In the genomic region with DNA sequence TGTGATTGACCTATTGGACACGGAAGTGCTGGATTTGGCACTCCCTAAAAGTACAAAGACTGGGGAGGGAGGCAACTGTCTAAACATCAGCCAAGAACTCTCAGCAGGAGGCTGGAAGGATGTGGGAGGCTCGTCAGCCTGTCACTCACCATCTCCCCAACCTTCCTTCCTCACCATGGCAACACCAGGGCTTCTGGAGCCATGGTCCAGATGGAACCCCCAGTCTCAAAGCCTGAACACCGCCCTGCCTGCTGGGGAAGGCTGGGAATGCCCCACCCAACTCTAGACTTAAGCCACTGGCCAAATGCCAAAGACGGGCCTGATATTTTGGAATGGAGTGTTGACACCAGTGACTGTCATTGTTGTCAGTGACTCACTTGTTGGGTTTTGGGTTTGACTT, we compare ENCODE assay signal across 14 cellular contexts. TPM values are rescaled to one million over a fixed set of nuclear protein-coding genes. Genes with fewer than 3 reads are reported as not detected.
DNase-seq lines count a peak whose midpoint lies in the region; ATAC-seq and TF ChIP-seq lines count a peak whose summit lies in the region.
"Had no signal": no experiment of that assay in that cellular context is flagged by ENCODE, and none has a peak within 500 bp of the region (broad histone marks: within the 10 kb centered on the region; RNA-seq: fewer than 3 reads in every experiment).

No MANE protein-coding gene starts in this region.

- H3K27ac ChIP-seq in heart right ventricle (peak overlapping the region in 6 of 10 donors; percentile 13 to 80 (median 58)), mesenchymal stem cell (ENCODE audit: low read length, poor library complexity, severe bottlenecking) (no peak overlapping the region)
- H3K27ac ChIP-seq: ovary, testis had no signal

- no peak overlapping the region for H3K14ac ChIP-seq in mesenchymal stem cell (ENCODE audit: low read length in 2 of 2)

- no peak overlapping the region for H2BK5ac ChIP-seq in mesenchymal stem cell (ENCODE audit: low read depth, low read length, poor library complexity, severe bottlenecking)

- H3K9me3 ChIP-seq in heart right ventricle (no peaks in the 10 kb centered on the region), mesenchymal stem cell (ENCODE audit: control insufficient read depth, low read length) (no peaks in the 10 kb centered on the region)
- H3K9me3 ChIP-seq: BE2C, ovary, testis had no signal

- no peak for TF ChIP-seq CTCF in heart right ventricle (IDR thresholded peaks at IDR 0.05)

- no peak overlapping the region for H2BK15ac ChIP-seq in mesenchymal stem cell (ENCODE audit: low read depth, poor library complexity, severe bottlenecking)

- WGBS in heart right ventricle, 2 donors = 46 to 49% methylated on average over 4 of the region's 4 CpGs
- WGBS in mesenchymal stem cell = 93% methylated on average over 4 of the region's 4 CpGs

- no peak overlapping the region for H3K4me2 ChIP-seq in mesenchymal stem cell (ENCODE audit: low read length, poor library complexity, severe bottlenecking)

- no peak overlapping the region for H3K18ac ChIP-seq in mesenchymal stem cell (ENCODE audit: low read depth in 1 of 2, low read length in 2 of 2)

- H3K27me3 ChIP-seq in heart right ventricle = no peaks in the 10 kb centered on the region
- peaks cover 0 to 4% of the 10 kb centered on the region in 2 experiments for H3K27me3 ChIP-seq in mesenchymal stem cell (ENCODE audit: control insufficient read depth in 1 of 2, insufficient read depth in 1 of 2, low read length in 2 of 2)
- H3K27me3 ChIP-seq: BE2C, dorsolateral prefrontal cortex, ovary, testis had no signal

- ATAC-seq in heart right ventricle = peak in 1 of 8 donors; percentile 14
- ATAC-seq in Right ventricle myocardium inferior = no peak
- ATAC-seq in HG03378 (IDR thresholded peaks at IDR 0.05; ENCODE audit: unreplicated experiment) = no peak

- H4K91ac ChIP-seq in mesenchymal stem cell (ENCODE audit: low read length) = peak overlapping the region; percentile 15

- H2BK120ac ChIP-seq in mesenchymal stem cell (ENCODE audit: low read depth, low read length) = no peak overlapping the region

- no peaks in the 10 kb centered on the region for H3K79me1 ChIP-seq in mesenchymal stem cell (replicated peaks; ENCODE audit: low read length, poor library complexity, severe bottlenecking)

- no peak overlapping the region for H4K8ac ChIP-seq in mesenchymal stem cell (ENCODE audit: low read length)

- no peak overlapping the region for H2AK5ac ChIP-seq in mesenchymal stem cell (ENCODE audit: low read length, severe bottlenecking)

- H2BK12ac ChIP-seq in mesenchymal stem cell (ENCODE audit: low read length in 2 of 2) = no peak overlapping the region

- DNase-seq in heart right ventricle (no peak), Right ventricle myocardium inferior (ENCODE audit: missing footprints) (no peak), astrocyte of the hippocampus (ENCODE audit: low read depth, low spot score) (peak; percentile 16), mesenchymal stem cell (no peak), RKO (ENCODE audit: low spot score) (no peak), NOMO-1 (lab: John Stamatoyannopoulos, UW; ENCODE audit: unreplicated experiment in 2 of 2) (no peak), NOMO-1 treated with DMSO at 0.1 percent for 48 hours (lab: John Stamatoyannopoulos, UW; ENCODE audit: unreplicated experiment) (no peak)
- DNase-seq: activated CD4-positive, alpha-beta T cell treated with anti-CD3 and anti-CD28 coated beads for 48 hours; BE2C; DND-41; testis had no signal

- H3K36me3 ChIP-seq in heart right ventricle (no peaks in the 10 kb centered on the region), mesenchymal stem cell (ENCODE audit: control insufficient read depth in 1 of 2, insufficient read depth in 2 of 2, low read depth in 1 of 2, low read length in 2 of 2) (no peaks in the 10 kb centered on the region)
- H3K36me3 ChIP-seq: BE2C, ovary had no signal

- H3K23ac ChIP-seq in mesenchymal stem cell (ENCODE audit: low read length in 2 of 2) = no peak overlapping the region

- no peak overlapping the region for H3K4ac ChIP-seq in mesenchymal stem cell (ENCODE audit: low read depth in 1 of 2, low read length in 2 of 2)

- peaks cover 10 to 47% (median 34%) of the 10 kb centered on the region in 9 donors for H3K4me1 ChIP-seq in heart right ventricle
- H3K4me1 ChIP-seq in mesenchymal stem cell (ENCODE audit: control insufficient read depth, insufficient read depth, low read depth, low read length) = peaks cover 3% of the 10 kb centered on the region
- H3K4me1 ChIP-seq: BE2C had no signal

- no peak overlapping the region for H3K9ac ChIP-seq in mesenchymal stem cell (ENCODE audit: low read length)

- H3K4me3 ChIP-seq in heart right ventricle = no peak overlapping the region
- no peak overlapping the region for H3K4me3 ChIP-seq in mesenchymal stem cell (ENCODE audit: insufficient read depth in 1 of 2, low read depth in 1 of 2, low read length in 2 of 2)
- H3K4me3 ChIP-seq: dorsolateral prefrontal cortex, ovary, testis had no signal

- intact Hi-C loops in heart right ventricle (cut with DNase I) = loop anchor here in 1 of 10 donors (10.0 kb wide), 1 partner anchor 51 kb away; a partner anchor contains a TSS
- intact Hi-C loops in Right ventricle myocardium inferior (cut with DNase I) = no loop called here

- H2AFZ ChIP-seq in mesenchymal stem cell (ENCODE audit: low read depth, low read length) = no peak overlapping the region

RNA-seq across cellular contexts. Expression of a gene that starts 55.3 kb away (rescaled TPM):
- total RNA-seq in heart right ventricle (100 to 1,000 TPM in 2 of 10 donors, 10 to 100 TPM in 8; 51.2 to 106 (median 71.7) TPM), Right ventricle myocardium inferior (94.9 TPM)
- polyA plus RNA-seq in heart right ventricle = 10 to 100 TPM in 1 of 2 donors, 1 to 10 TPM in 1; 9.6 to 56.5 TPM
- polyA plus RNA-seq in mesenchymal stem cell (2013, experiment 1 of 2) = 5.4 TPM
- polyA plus RNA-seq in mesenchymal stem cell (2013, experiment 2 of 2) = 4.2 TPM
